1 cellular context compared by ENCODE assay signal in the genomic region with DNA sequence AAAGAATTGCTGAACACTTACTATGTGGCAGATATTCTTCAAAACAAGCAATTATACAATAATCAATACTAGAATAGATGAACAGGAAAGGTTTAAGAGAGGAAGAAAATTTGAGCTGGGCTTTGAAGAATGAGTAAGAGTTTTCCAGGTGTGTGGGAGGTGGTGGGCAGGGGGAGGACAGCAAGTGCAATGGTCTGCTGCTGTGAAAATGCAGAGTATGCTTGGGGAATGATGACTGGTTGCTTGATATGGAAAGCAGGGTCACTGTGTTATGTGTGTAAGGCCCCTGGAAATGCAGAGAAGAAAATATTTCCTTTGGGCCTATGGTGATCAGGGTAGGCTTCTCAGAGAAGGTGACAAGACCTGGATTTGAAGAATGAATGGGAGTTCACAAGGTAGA.
TF ChIP-seq lines count a peak whose summit lies in the region.

No MANE protein-coding gene starts in this region.

TF ChIP-seq in HCT116, 20 proteins besides CTCF, POLR2A, EP300 and RAD21 (continued from another document):
- TF ChIP-seq POLR2AphosphoS5 (IDR thresholded peaks at IDR 0.05; ENCODE audit: low read depth, low read length): no peak
